ENCODE assay signal across 18 cellular contexts in the genomic region with DNA sequence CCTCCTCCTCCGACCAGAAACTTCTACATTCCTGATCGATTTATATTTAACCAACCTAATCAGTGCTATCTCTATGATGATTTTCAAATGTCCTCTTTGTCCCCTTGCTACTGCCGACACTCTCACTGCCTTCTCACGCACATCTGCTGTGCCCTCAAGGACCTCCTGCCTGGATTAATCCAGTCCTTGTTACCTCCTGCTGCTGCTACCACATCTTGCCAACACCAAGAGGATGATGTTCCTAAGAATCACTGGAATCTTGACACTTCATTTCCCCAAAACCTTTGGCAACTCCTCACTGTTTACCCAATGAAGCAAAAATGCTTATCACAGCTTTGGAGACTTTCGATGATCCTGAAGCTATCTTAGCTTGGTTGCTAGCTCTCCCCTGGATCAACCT.
A peak's percentile ranks its signal among the peaks of the same experiment; 100 is the strongest.
DNase-seq lines count a peak whose midpoint lies in the region; ATAC-seq and TF ChIP-seq lines count a peak whose summit lies in the region.
"Had no signal": no experiment of that assay in that cellular context is flagged by ENCODE, and none has a peak within 500 bp of the region (broad histone marks: within the 10 kb centered on the region; RNA-seq: fewer than 3 reads in every experiment).

No MANE protein-coding gene starts in this region.

- in situ Hi-C loops in GM23248 (cut with MboI), result no loop called here

- H3F3A ChIP-seq in GM23248 (ENCODE audit: insufficient read depth), result peaks cover 10% of the 10 kb centered on the region; the same call in 1 of the 2 replicates

- DNase-seq in AG08395 (ENCODE audit: low spot score) (peak; percentile 26), GM23248 (peak; percentile 29), endodermal cell (peak; percentile 61), neural crest cell (ENCODE audit: low read depth, low spot score) (no peak), NCI-H1105 treated with DMSO at 0.1 percent for 48 hours (lab: John Stamatoyannopoulos, UW) (no peak), heart left ventricle (no peak), HK-2 (ENCODE audit: unreplicated experiment) (no peak)
- no peak for DNase-seq in activated CD4-positive, alpha-beta T cell treated with anti-CD3 and anti-CD28 coated beads, Interleukin-2, amount 10 ng/mL, durations not matched to agents 24 days and 14 days
- DNase-seq: AML-193; Caco-2; CD8-positive, alpha-beta memory T cell; DND-41; GF-D8; H7; HFFc6 had no signal

- ATAC-seq in heart left ventricle, result no peak
- ATAC-seq: GM23338, K562 had no signal

- H3K27me3 ChIP-seq in GM23248 (replicated peaks; ENCODE audit: insufficient read depth) (no peaks in the 10 kb centered on the region), endodermal cell (ENCODE audit: control insufficient read depth, insufficient read depth, low read length, poor library complexity, severe bottlenecking) (no peaks in the 10 kb centered on the region), heart left ventricle (no peaks in the 10 kb centered on the region)
- H3K27me3 ChIP-seq: BLaER1 had no signal

- H3K4me3 Mint-ChIP-seq in endodermal cell (no peak overlapping the region), neural crest cell (no peak overlapping the region)
- no peak overlapping the region for H3K4me3 Mint-ChIP-seq in activated CD4-positive, alpha-beta T cell treated with anti-CD3 and anti-CD28 coated beads, Interleukin-2, amount 10 ng/mL, durations not matched to agents 24 days and 14 days
- H3K4me3 Mint-ChIP-seq: CD8-positive, alpha-beta memory T cell; GM23338; HFFc6 had no signal

- H3K36me3 ChIP-seq in GM23248 (ENCODE audit: low read depth) (no peaks in the 10 kb centered on the region), endodermal cell (ENCODE audit: control insufficient read depth, insufficient read depth, low read length) (no peaks in the 10 kb centered on the region), heart left ventricle (peaks cover 0 to 3% (median 0%) of the 10 kb centered on the region in 9 donors)

- no peak overlapping the region for H3K9ac ChIP-seq in GM23248
- H3K9ac ChIP-seq in endodermal cell (ENCODE audit: extremely low read depth, low read length, poor library complexity, severe bottlenecking), result no peak overlapping the region
- H3K9ac ChIP-seq: BLaER1 had no signal

- H3K27ac Mint-ChIP-seq in endodermal cell (no peak overlapping the region), neural crest cell (ENCODE audit: unreplicated experiment) (peak overlapping the region; percentile 58)
- no peak overlapping the region for H3K27ac Mint-ChIP-seq in activated CD4-positive, alpha-beta T cell treated with anti-CD3 and anti-CD28 coated beads, Interleukin-2, amount 10 ng/mL, durations not matched to agents 24 days and 14 days
- H3K27ac Mint-ChIP-seq: CD8-positive, alpha-beta memory T cell; GM23338; HFFc6 had no signal

- H3K27me3 Mint-ChIP-seq in endodermal cell (ENCODE audit: insufficient read depth) (no peaks in the 10 kb centered on the region), neural crest cell (ENCODE audit: low read depth) (no peaks in the 10 kb centered on the region)
- H3K27me3 Mint-ChIP-seq in activated CD4-positive, alpha-beta T cell treated with anti-CD3 and anti-CD28 coated beads, Interleukin-2, amount 10 ng/mL, durations not matched to agents 24 days and 14 days, result no peaks in the 10 kb centered on the region

- intact Hi-C loops in heart left ventricle (cut with DNase I), result no loop called here
- intact Hi-C loops in activated CD4-positive, alpha-beta T cell treated with anti-CD3 and anti-CD28 coated beads, Interleukin-2, amount 10 ng/mL, durations not matched to agents 24 days and 14 days (cut with micrococcal nuclease), result no loop called here

- H3K27ac ChIP-seq in GM23248 (0 out of 2 replicates have a peak overlapping the region, but pooled peaks have one; percentile 22), endodermal cell (ENCODE audit: low read depth, low read length) (no peak overlapping the region), heart left ventricle (no peak overlapping the region)
- H3K27ac ChIP-seq: BLaER1 had no signal

- no peak overlapping the region for H3K4me2 ChIP-seq in GM23248 (ENCODE audit: unreplicated experiment)
- H3K4me2 ChIP-seq: BLaER1, GM23338 had no signal

- H3K9me3 ChIP-seq in GM23248 (ENCODE audit: low read depth), result no peaks in the 10 kb centered on the region
- no peaks in the 10 kb centered on the region for H3K9me3 ChIP-seq in endodermal cell (ENCODE audit: control insufficient read depth, low read length)
- H3K9me3 ChIP-seq in heart left ventricle, result peaks cover 0 to 6% (median 0%) of the 10 kb centered on the region in 12 donors
- H3K9me3 ChIP-seq: Caco-2 had no signal

- H3K9me3 Mint-ChIP-seq in endodermal cell (no peaks in the 10 kb centered on the region), neural crest cell (peaks cover 8% of the 10 kb centered on the region)
- H3K9me3 Mint-ChIP-seq in activated CD4-positive, alpha-beta T cell treated with anti-CD3 and anti-CD28 coated beads, Interleukin-2, amount 10 ng/mL, durations not matched to agents 24 days and 14 days, result no peaks in the 10 kb centered on the region
- H3K9me3 Mint-ChIP-seq: CD8-positive, alpha-beta memory T cell; HFFc6 had no signal

- H3K36me3 Mint-ChIP-seq in endodermal cell (ENCODE audit: low read depth) (peaks cover 4% of the 10 kb centered on the region), neural crest cell (ENCODE audit: low read depth) (peaks cover 28% of the 10 kb centered on the region)
- no peaks in the 10 kb centered on the region for H3K36me3 Mint-ChIP-seq in activated CD4-positive, alpha-beta T cell treated with anti-CD3 and anti-CD28 coated beads, Interleukin-2, amount 10 ng/mL, durations not matched to agents 24 days and 14 days (ENCODE audit: low read depth)

- H3K4me1 ChIP-seq in GM23248 (ENCODE audit: insufficient read depth), result peaks cover 11% of the 10 kb centered on the region
- H3K4me1 ChIP-seq in endodermal cell (ENCODE audit: control insufficient read depth, insufficient read depth, low read length), result no peaks in the 10 kb centered on the region
- H3K4me1 ChIP-seq in heart left ventricle, result no peaks in the 10 kb centered on the region
- H3K4me1 ChIP-seq: BLaER1, Caco-2 had no signal

- H3K4me1 Mint-ChIP-seq in endodermal cell (peaks cover 5% of the 10 kb centered on the region), neural crest cell (no peaks in the 10 kb centered on the region)
- no peaks in the 10 kb centered on the region for H3K4me1 Mint-ChIP-seq in activated CD4-positive, alpha-beta T cell treated with anti-CD3 and anti-CD28 coated beads, Interleukin-2, amount 10 ng/mL, durations not matched to agents 24 days and 14 days
- H3K4me1 Mint-ChIP-seq: CD8-positive, alpha-beta memory T cell; GM23338 had no signal

- H2AFZ ChIP-seq in GM23248, result no peak overlapping the region
- H2AFZ ChIP-seq: GM23338 had no signal

- H4K20me1 ChIP-seq in GM23248 (ENCODE audit: insufficient read depth), result no peaks in the 10 kb centered on the region
- H4K20me1 ChIP-seq: BLaER1 had no signal

- H3K79me2 ChIP-seq in GM23248 (ENCODE audit: insufficient read depth), result no peaks in the 10 kb centered on the region

- TF ChIP-seq POLR2A in heart left ventricle (IDR thresholded peaks at IDR 0.05), result no peak

- WGBS in GM23248 (ENCODE audit: low coverage in 1 of 2, low lambda C conversion rate in 2 of 2, missing lambda C conversion rate in 2 of 2), 2 experiments, result 31 to 45% methylated on average over 5 of the region's 5 CpGs
- WGBS in endodermal cell (ENCODE audit: insufficient coverage in 1 of 2, insufficient read length in 1 of 2), 2 experiments, result 85 to 96% methylated on average over 4 to 5 of the region's 5 CpGs
- 78 to 80% (median 79%) methylated on average over 5 of the region's 5 CpGs for WGBS in heart left ventricle, 4 donors

- H3K4me3 ChIP-seq in GM23248, result no peak overlapping the region
- H3K4me3 ChIP-seq in endodermal cell (ENCODE audit: low read length), result no peak overlapping the region
- no peak overlapping the region for H3K4me3 ChIP-seq in heart left ventricle
- H3K4me3 ChIP-seq: BLaER1, GM23338, K562 had no signal

- no peak for TF ChIP-seq CTCF in endodermal cell (conservative IDR thresholded peaks at IDR 0.05)
- no peak for TF ChIP-seq CTCF in neural crest cell (conservative IDR thresholded peaks at IDR 0.05)
- no peak for TF ChIP-seq CTCF in heart left ventricle (IDR thresholded peaks at IDR 0.05)

- no peaks in the 10 kb centered on the region for H3K9me2 ChIP-seq in GM23248 (ENCODE audit: insufficient read depth)

Comparison
In these comparisons a context has a peak if more than half of its experiments do, and no peak if none do; other contexts are left out.
1. DNase-seq: peak in AG08395 (single experiment), GM23248 (single experiment) and endodermal cell (single experiment); none in neural crest cell (single experiment), NCI-H1105 treated with DMSO at 0.1 percent for 48 hours (single experiment), heart left ventricle (0 of 5), HK-2 (single experiment) and activated CD4-positive, alpha-beta T cell treated with anti-CD3 and anti-CD28 coated beads, Interleukin-2, amount 10 ng/mL, durations not matched to agents 24 days and 14 days (single experiment).